ENCODE assay signal across 25 cellular contexts in the genomic region with DNA sequence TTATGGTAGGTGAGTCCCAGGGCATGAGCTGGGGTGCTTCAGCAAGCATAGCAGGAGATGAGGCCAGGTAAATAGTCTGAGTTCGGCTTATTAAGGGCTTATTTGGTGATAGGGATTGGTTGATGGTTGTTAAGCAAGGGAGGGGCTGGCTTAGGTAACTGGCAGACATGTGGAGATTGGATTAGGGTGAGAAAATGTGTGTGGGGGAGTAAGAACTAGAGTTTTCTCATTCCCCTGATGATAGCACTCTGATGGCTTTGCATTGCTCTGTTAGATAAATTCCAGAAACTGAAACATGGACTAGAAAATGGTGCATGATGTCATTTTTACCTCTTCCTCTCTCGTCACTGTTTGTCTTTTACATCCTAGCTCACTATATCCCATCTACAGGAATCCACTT. TPM values are rescaled to one million over a fixed set of nuclear protein-coding genes. Genes with fewer than 3 reads are reported as not detected.
A peak's percentile ranks its signal among the peaks of the same experiment; 100 is the strongest.
DNase-seq lines count a peak whose midpoint lies in the region; FAIRE-seq and TF ChIP-seq lines count a peak whose summit lies in the region.
"Had no signal": no experiment of that assay in that cellular context is flagged by ENCODE, and none has a peak within 500 bp of the region (broad histone marks: within the 10 kb centered on the region; RNA-seq: fewer than 3 reads in every experiment).

No MANE protein-coding gene starts in this region.

- H3K79me2 ChIP-seq in astrocyte (ENCODE audit: insufficient read depth, low read length) (no peaks in the 10 kb centered on the region), mesendoderm (ENCODE audit: control insufficient read depth, insufficient read depth, low read length) (no peaks in the 10 kb centered on the region)

- WGBS in mesendoderm (ENCODE audit: extremely low coverage, insufficient coverage, low lambda C conversion rate), result no CpG with 5 or more reads among the region's 2 CpGs

- no peak overlapping the region for H3K4me2 ChIP-seq in astrocyte (ENCODE audit: low read length)
- no peak overlapping the region for H3K4me2 ChIP-seq in mesendoderm (ENCODE audit: low read length)

- H2BK15ac ChIP-seq in mesendoderm (replicated peaks; ENCODE audit: low read depth), result no peak overlapping the region

- H2BK120ac ChIP-seq in mesendoderm (ENCODE audit: low read depth, low read length), result no peak overlapping the region

- TF ChIP-seq CTCF in astrocyte (IDR thresholded peaks at IDR 0.05; ENCODE audit: insufficient read depth, low read depth, low read length) (no peak), A673 (conservative IDR thresholded peaks at IDR 0.05; ENCODE audit: low read depth, low read length) (no peak)

- H2AK5ac ChIP-seq in mesendoderm (ENCODE audit: low read length), result no peak overlapping the region

- H3K56ac ChIP-seq in mesendoderm (ENCODE audit: low read length), result no peak overlapping the region

- H3K9me3 ChIP-seq in astrocyte (ENCODE audit: insufficient read depth, low read depth, low read length), result no peaks in the 10 kb centered on the region
- H3K9me3 ChIP-seq in A673 (ENCODE audit: low read depth, low read length, poor library complexity, severe bottlenecking), result no peaks in the 10 kb centered on the region
- H3K9me3 ChIP-seq: MG63, SJCRH30 had no signal

- H3K36me3 ChIP-seq in astrocyte (ENCODE audit: insufficient read depth, low read length) (no peaks in the 10 kb centered on the region), mesendoderm (ENCODE audit: control insufficient read depth, insufficient read depth, low read length) (no peaks in the 10 kb centered on the region), A673 (ENCODE audit: insufficient read depth, low read length, poor library complexity, severe bottlenecking) (no peaks in the 10 kb centered on the region)
- H3K36me3 ChIP-seq: MG63, SJCRH30 had no signal

- FAIRE-seq in astrocyte (lab: Jason Lieb, UNC), result no peak
- FAIRE-seq: A204.1, HTR-8/SVneo had no signal

- H3K4me3 ChIP-seq in astrocyte (ENCODE audit: insufficient read depth, low read depth, low read length) (no peak overlapping the region), mesendoderm (ENCODE audit: low read length) (no peak overlapping the region), A673 (ENCODE audit: low read depth, low read length, poor library complexity, severe bottlenecking) (no peak overlapping the region)
- H3K4me3 ChIP-seq: GM23248, MG63, SJCRH30 had no signal

- no peaks in the 10 kb centered on the region for H3K27me3 Mint-ChIP-seq in astrocyte (ENCODE audit: low read depth, unreplicated experiment)
- H3K27me3 Mint-ChIP-seq: CD4-positive, alpha-beta memory T cell had no signal

- H3K4ac ChIP-seq in mesendoderm (ENCODE audit: low read depth, low read length), result no peak overlapping the region

- H3K36me3 Mint-ChIP-seq in astrocyte (ENCODE audit: low read depth, unreplicated experiment), result no peaks in the 10 kb centered on the region

- no peaks in the 10 kb centered on the region for H3K9me3 Mint-ChIP-seq in astrocyte (ENCODE audit: unreplicated experiment)
- H3K9me3 Mint-ChIP-seq: CD4-positive, alpha-beta memory T cell had no signal

- no peak overlapping the region for H4K5ac ChIP-seq in mesendoderm (ENCODE audit: low read length)

- no peak overlapping the region for H2AFZ ChIP-seq in astrocyte (ENCODE audit: low read depth, low read length)
- H2AFZ ChIP-seq: GM23248 had no signal

- no peak overlapping the region for H2BK5ac ChIP-seq in mesendoderm (ENCODE audit: low read length)

- H3K27ac ChIP-seq in astrocyte (ENCODE audit: low read depth, low read length) (no peak overlapping the region), mesendoderm (ENCODE audit: low read depth, low read length) (no peak overlapping the region), A673 (ENCODE audit: low read depth, low read length, poor library complexity, severe bottlenecking) (no peak overlapping the region)
- H3K27ac ChIP-seq: GM23248, SJCRH30 had no signal

- no TSS peak for BruUV-seq in A673 (replicated peaks; lab: Mats Ljungman, UMichigan)

- no peaks in the 10 kb centered on the region for H3K79me1 ChIP-seq in mesendoderm (ENCODE audit: low read length)

- no peaks in the 10 kb centered on the region for H3K27me3 ChIP-seq in astrocyte (ENCODE audit: insufficient read depth, low read length)
- no peaks in the 10 kb centered on the region for H3K27me3 ChIP-seq in mesendoderm (ENCODE audit: insufficient read depth, low read length, poor library complexity)
- H3K27me3 ChIP-seq in A673 (replicated peaks; ENCODE audit: insufficient read depth, low read depth, low read length, poor library complexity), result no peaks in the 10 kb centered on the region
- H3K27me3 ChIP-seq: MG63, SJCRH30 had no signal

- H3K4me3 Mint-ChIP-seq in astrocyte (ENCODE audit: unreplicated experiment), result no peak overlapping the region
- H3K4me3 Mint-ChIP-seq: CD4-positive, alpha-beta memory T cell had no signal

- peaks cover 14% of the 10 kb centered on the region for H3K4me1 Mint-ChIP-seq in astrocyte (ENCODE audit: low read depth, unreplicated experiment)
- H3K4me1 Mint-ChIP-seq: CD4-positive, alpha-beta memory T cell had no signal

- DNase-seq in Ammon's horn (ENCODE audit: low spot score), result peak; percentile 32
- DNase-seq in NCI-H226, result peak; percentile 67
- DNase-seq in astrocyte (ENCODE audit: low read depth), result no peak
- DNase-seq in mesendoderm, result peak; percentile 43
- DNase-seq in mesenteric fat pad (ENCODE audit: low spot score), result no peak
- DNase-seq in A673 (ENCODE audit: low spot score), result no peak
- no peak for DNase-seq in NCI-H2196 treated with DMSO at 0.1 percent for 48 hours (lab: John Stamatoyannopoulos, UW; ENCODE audit: unreplicated experiment)
- DNase-seq: AML-193; C1 segment of cervical spinal cord; CD4-positive, alpha-beta memory T cell; COR-L47; DMS79 treated with DMSO at 0.1 percent for 48 hours; GF-D8; GM23248; H7; KG1; MG63; NCI-H1694; NCI-H2029 treated with DMSO at 0.1 percent for 48 hours; NCI-H345; NCI-H510A treated with DMSO at 0.1 percent for 48 hours; PC-3; SJCRH30 had no signal

- intact Hi-C loops in A673 (cut with micrococcal nuclease; ENCODE audit: unreplicated experiment), result no loop called here

- H3K4me1 ChIP-seq in astrocyte (ENCODE audit: insufficient read depth, low read length) (no peaks in the 10 kb centered on the region), mesendoderm (ENCODE audit: control insufficient read depth, low read depth, low read length) (no peaks in the 10 kb centered on the region), A673 (ENCODE audit: insufficient read depth, low read length, poor library complexity, severe bottlenecking) (no peaks in the 10 kb centered on the region)

- H3K9ac ChIP-seq in astrocyte (ENCODE audit: low read length), result no peak overlapping the region
- H3K9ac ChIP-seq in mesendoderm (ENCODE audit: low read length), result no peak overlapping the region
- H3K9ac ChIP-seq: GM23248 had no signal

- CTCF ChIA-PET in A673 (lab: Charles Lee), result no interaction called here

- no peak overlapping the region for H4K8ac ChIP-seq in mesendoderm (ENCODE audit: low read depth, low read length)

- POLR2A ChIA-PET in A673 (lab: Charles Lee; ENCODE audit: low non-redundant PET), result no interaction called here

- H3K27ac Mint-ChIP-seq in astrocyte (ENCODE audit: unreplicated experiment), result peak overlapping the region; percentile 41
- H3K27ac Mint-ChIP-seq: CD4-positive, alpha-beta memory T cell had no signal

- H3K23ac ChIP-seq in mesendoderm (ENCODE audit: low read length), result no peak overlapping the region

- no peak overlapping the region for H3K18ac ChIP-seq in mesendoderm (ENCODE audit: low read length)

- H4K20me1 ChIP-seq in astrocyte (ENCODE audit: insufficient read depth, low read length), result no peaks in the 10 kb centered on the region

RNA-seq across cellular contexts. Expression of a gene that starts 53.6 kb away (rescaled TPM):
- total RNA-seq in astrocyte (6.8 and 8.3 TPM in 2 replicates), mesenteric fat pad (13.8 TPM), A673 (2021) (2.6 and 3.6 TPM in 2 replicates)
- polyA plus RNA-seq in mesendoderm (2013, experiment 1 of 2), result 3.0 TPM
- polyA plus RNA-seq in mesendoderm (2013, experiment 2 of 2), result 2.6 TPM

Comparison
In these comparisons a context has a peak if more than half of its experiments do, and no peak if none do; other contexts are left out.
1. DNase-seq: peak in Ammon's horn (single experiment), NCI-H226 (single experiment) and mesendoderm (single experiment); none in astrocyte (single experiment), mesenteric fat pad (single experiment), A673 (single experiment) and NCI-H2196 treated with DMSO at 0.1 percent for 48 hours (single experiment).